15 cellular contexts compared by ENCODE assay signal in genomic region chr3:128431803-128432300, GRCh38. TPM values are rescaled to one million over a fixed set of nuclear protein-coding genes. Genes with fewer than 3 reads are reported as not detected.
DNase-seq lines count a peak whose midpoint lies in the region; ATAC-seq and TF ChIP-seq lines count a peak whose summit lies in the region.
"Had no signal": no experiment of that assay in that cellular context is flagged by ENCODE, and none has a peak within 500 bp of the region (broad histone marks: within the 10 kb centered on the region; RNA-seq: fewer than 3 reads in every experiment).

No MANE protein-coding gene starts in this region.

- peaks cover 7% of the 10 kb centered on the region for H3K23me2 ChIP-seq in H9 (ENCODE audit: insufficient read length, low read depth, low read length, poor library complexity, severe bottlenecking)

- peak overlapping the region; percentile 30 to 92 (median 90); a peak in 3 of 7 replicates for H3K27ac Mint-ChIP-seq in H9
- H3K27ac Mint-ChIP-seq in activated T-helper 17 cell treated with anti-CD3 and anti-CD28 coated beads, Interleukin-2, amount 50 U/mL, for 72 hours = no peak overlapping the region
- peak overlapping the region; percentile 87 for H3K27ac Mint-ChIP-seq in progenitor cell of endocrine pancreas

- H2BK20ac ChIP-seq in H9 (ENCODE audit: low read depth, low read length, poor library complexity, severe bottlenecking) = no peak overlapping the region

- H3K9me3 Mint-ChIP-seq in H9 (no peaks in the 10 kb centered on the region; a peak in 1 of 5 replicates), progenitor cell of endocrine pancreas (ENCODE audit: low read depth) (peaks cover 5% of the 10 kb centered on the region)
- no peaks in the 10 kb centered on the region for H3K9me3 Mint-ChIP-seq in activated T-helper 17 cell treated with anti-CD3 and anti-CD28 coated beads, Interleukin-2, amount 50 U/mL, for 72 hours

- peak overlapping the region; percentile 92 for H3K14ac ChIP-seq in H9 (ENCODE audit: insufficient read depth, low read length)

- H3K4me3 Mint-ChIP-seq in H9 (peak overlapping the region; percentile 59 to 82), progenitor cell of endocrine pancreas (ENCODE audit: low read depth) (peak overlapping the region; percentile 80)
- H3K4me3 Mint-ChIP-seq in activated T-helper 17 cell treated with anti-CD3 and anti-CD28 coated beads, Interleukin-2, amount 50 U/mL, for 72 hours = peak overlapping the region; percentile 35

- H2BK12ac ChIP-seq in H9 (ENCODE audit: insufficient read length, low read depth, low read length) = no peak overlapping the region

- peaks cover 2% of the 10 kb centered on the region; the same call in 1 of the 2 replicates for H3K4me1 ChIP-seq in H9 (ENCODE audit: insufficient read depth, low read length)

- peak overlapping the region; percentile 76 for H3K4me2 ChIP-seq in H9 (ENCODE audit: insufficient read depth, insufficient read length, low read length)

- ATAC-seq in activated T-helper 17 cell treated with anti-CD3 and anti-CD28 coated beads, Interleukin-2, amount 50 U/mL, for 72 hours (replicated peaks) = no peak

- DNase-seq in H9 = peak; percentile 47
- DNase-seq in progenitor cell of endocrine pancreas (ENCODE audit: low spot score, unreplicated experiment) = no peak
- DNase-seq in T1000 (lab: John Stamatoyannopoulos, UW) = no peak
- DNase-seq in foreskin melanocyte = no peak
- DNase-seq in NCI-H2171 (lab: John Stamatoyannopoulos, UW) = no peak
- DNase-seq: activated CD8-positive, alpha-beta memory T cell treated with anti-CD3 and anti-CD28 coated beads for 24 hours; stimulated activated CD4-positive, alpha-beta T cell treated with anti-CD3 and anti-CD28 coated beads, Interleukin-4, amount 100 ng/mL, for 4 hours; transverse colon had no signal

- H4K20me1 ChIP-seq in H9 (ENCODE audit: control insufficient read depth, insufficient read depth, insufficient read length) = no peaks in the 10 kb centered on the region

- no peaks in the 10 kb centered on the region for H3K79me1 ChIP-seq in H9 (ENCODE audit: insufficient read depth, low read depth, low read length, poor library complexity, severe bottlenecking)

- no peak overlapping the region for H3T11ph ChIP-seq in H9 (ENCODE audit: low read length)

- H3K23ac ChIP-seq in H9 (ENCODE audit: insufficient read length, low read depth, low read length) = no peak overlapping the region

- H2BK5ac ChIP-seq in H9 (ENCODE audit: insufficient read length, low read length) = no peak overlapping the region

- H4K91ac ChIP-seq in H9 (ENCODE audit: insufficient read length, low read depth, low read length) = no peak overlapping the region

- H3K27me3 Mint-ChIP-seq in H9 (ENCODE audit: low read depth) (peaks cover 84% of the 10 kb centered on the region), progenitor cell of endocrine pancreas (peaks cover 44% of the 10 kb centered on the region)
- peaks cover 44% of the 10 kb centered on the region for H3K27me3 Mint-ChIP-seq in activated T-helper 17 cell treated with anti-CD3 and anti-CD28 coated beads, Interleukin-2, amount 50 U/mL, for 72 hours

- H3K56ac ChIP-seq in H9 (ENCODE audit: insufficient read length, low read depth, low read length) = no peak overlapping the region

- H3K18ac ChIP-seq in H9 (ENCODE audit: insufficient read length, low read depth, low read length) = peak overlapping the region; percentile 95

- H3K4ac ChIP-seq in H9 (ENCODE audit: low read depth, low read length) = no peak overlapping the region

- H3K27ac ChIP-seq in H9 (ENCODE audit: insufficient read length, low read depth, low read length) = no peak overlapping the region
- H3K27ac ChIP-seq: ascending aorta, BLaER1, transverse colon had no signal

- peaks cover 56 to 73% of the 10 kb centered on the region in 2 experiments for H3K4me1 Mint-ChIP-seq in H9
- peaks cover 7% of the 10 kb centered on the region for H3K4me1 Mint-ChIP-seq in activated T-helper 17 cell treated with anti-CD3 and anti-CD28 coated beads, Interleukin-2, amount 50 U/mL, for 72 hours
- H3K4me1 Mint-ChIP-seq in progenitor cell of endocrine pancreas (ENCODE audit: low read depth) = peaks cover 36% of the 10 kb centered on the region

- peak overlapping the region; percentile 8 for H3K4me3 ChIP-seq in iPS-11a (ENCODE audit: low read depth, low read length)
- H3K4me3 ChIP-seq: BLaER1 had no signal

- H2AK5ac ChIP-seq in H9 (ENCODE audit: insufficient read length, low read length) = no peak overlapping the region

- H3K9ac ChIP-seq in H9 (ENCODE audit: extremely low read depth, insufficient read length, low read length) = no peak overlapping the region
- H3K9ac ChIP-seq: BLaER1 had no signal

- no peak overlapping the region for H2BK15ac ChIP-seq in H9 (ENCODE audit: low read depth, low read length)

- no peaks in the 10 kb centered on the region for H3K9me3 ChIP-seq in H9 (ENCODE audit: control insufficient read depth, low read depth, low read length)
- H3K9me3 ChIP-seq: ascending aorta, BLaER1, transverse colon had no signal

- H2BK120ac ChIP-seq in H9 (ENCODE audit: low read depth, low read length, poor library complexity, severe bottlenecking) = no peak overlapping the region

- H3K27me3 ChIP-seq in H9 (ENCODE audit: insufficient read depth, low read length) = peaks cover 20% of the 10 kb centered on the region; the same call in 1 of the 2 replicates

- H3K79me2 ChIP-seq in H9 (ENCODE audit: insufficient read depth, low read length) = no peaks in the 10 kb centered on the region

- H4K5ac ChIP-seq in H9 (ENCODE audit: insufficient read length, low read depth, low read length) = no peak overlapping the region

- H3K36me3 Mint-ChIP-seq in H9 (ENCODE audit: insufficient read depth in 1 of 3, low read depth in 3 of 3) (no peaks in the 10 kb centered on the region; a peak in 2 of 7 replicates), progenitor cell of endocrine pancreas (ENCODE audit: insufficient read depth) (no peaks in the 10 kb centered on the region)
- H3K36me3 Mint-ChIP-seq in activated T-helper 17 cell treated with anti-CD3 and anti-CD28 coated beads, Interleukin-2, amount 50 U/mL, for 72 hours (ENCODE audit: low read depth) = peaks cover 8% of the 10 kb centered on the region

- TF ChIP-seq CTCF in H9 (conservative IDR thresholded peaks at IDR 0.05) (no peak), progenitor cell of endocrine pancreas (IDR thresholded peaks at IDR 0.05; ENCODE audit: unreplicated experiment) (no peak)

- no peak overlapping the region for H4K8ac ChIP-seq in H9 (replicated peaks; ENCODE audit: insufficient read length, low read depth, low read length)

- WGBS in H9 (ENCODE audit: extremely low coverage, insufficient read length, low lambda C conversion rate) = no CpG with 5 or more reads among the region's 13 CpGs

- no peak overlapping the region for H2AFZ ChIP-seq in H9 (ENCODE audit: low read length)

RNA-seq across cellular contexts. Expression of gene DNAJB8, which starts 34.8 kb away (rescaled TPM):
- total RNA-seq in H9 (2021) (not detected in 2 replicates), progenitor cell of endocrine pancreas (not detected in 2 replicates)
- total RNA-seq in activated T-helper 17 cell treated with anti-CD3 and anti-CD28 coated beads, Interleukin-2, amount 50 U/mL, for 72 hours = not detected
- total RNA-seq: ascending aorta, glomerular endothelial cell, omental fat pad, skeletal muscle tissue, transverse colon had no signal
